9 cellular contexts compared by ENCODE assay signal in the genomic region with DNA sequence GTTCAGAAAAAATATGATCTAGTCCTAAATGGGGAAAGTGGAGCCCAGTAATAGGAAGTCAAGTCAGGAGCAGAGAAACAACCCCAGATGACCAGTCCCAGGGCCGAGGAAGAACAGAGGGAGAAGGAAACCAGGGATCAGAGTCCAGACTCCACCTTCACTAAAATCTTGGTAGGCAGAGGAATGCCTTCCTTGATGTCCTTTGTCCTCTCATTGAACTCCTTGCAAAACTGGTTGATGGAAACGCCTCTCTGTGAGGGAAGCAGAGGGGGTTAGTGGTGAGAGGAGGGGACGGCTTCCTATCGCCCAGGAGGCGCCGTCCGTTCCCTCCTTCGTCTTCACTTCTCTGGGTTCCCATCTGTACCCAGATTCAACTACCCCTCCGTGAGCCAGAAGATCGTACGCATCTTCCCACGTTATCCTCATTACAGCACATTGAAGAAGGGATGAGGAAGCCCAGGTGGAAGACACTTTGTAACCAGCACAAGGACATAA. TPM values are rescaled to one million over a fixed set of nuclear protein-coding genes. Genes with fewer than 3 reads are reported as not detected.
A peak's percentile ranks its signal among the peaks of the same experiment; 100 is the strongest.
DNase-seq lines count a peak whose midpoint lies in the region; ATAC-seq lines count a peak whose summit lies in the region.
"Had no signal": no experiment of that assay in that cellular context is flagged by ENCODE, and none has a peak within 500 bp of the region (broad histone marks: within the 10 kb centered on the region; RNA-seq: fewer than 3 reads in every experiment).

No MANE protein-coding gene starts in this region.

- peaks cover 4 to 26% (median 24%) of the 10 kb centered on the region in 5 donors for H3K36me3 ChIP-seq in subcutaneous abdominal adipose tissue (ENCODE audit: control insufficient read depth in 5 of 5, insufficient read depth in 5 of 5, low read length in 5 of 5)

- no peak overlapping the region for H3K27ac ChIP-seq in subcutaneous abdominal adipose tissue (ENCODE audit: low read depth, low read length)

- H3K4me3 ChIP-seq in subcutaneous abdominal adipose tissue (ENCODE audit: low read depth in 1 of 5, low read length in 5 of 5) = peak overlapping the region; percentile 81 to 96 (median 92)

- H3K9me3 Mint-ChIP-seq in T-helper 1 cell treated with Interleukin-12 subunit alpha and Interleukin-12 subunit beta and Interleukin-4 antibody, amounts not matched to agents 30 μg/mL and 1 μg/mL, for 36 hours = peaks cover 1% of the 10 kb centered on the region
- H3K9me3 Mint-ChIP-seq in activated T-cell treated with anti-CD3 and anti-CD28 coated beads, Interleukin-2, amount 50 U/mL, for 72 hours = peaks cover under 1% of the 10 kb centered on the region in 2 donors
- H3K9me3 Mint-ChIP-seq in immature natural killer cell = peaks cover 0 to 1% (median 0%) of the 10 kb centered on the region in 6 donors

- H3K9ac ChIP-seq in subcutaneous abdominal adipose tissue (ENCODE audit: low read length in 5 of 5) = peak overlapping the region; percentile 78 to 96 (median 92)

- H3K4me1 Mint-ChIP-seq in T-helper 1 cell treated with Interleukin-12 subunit alpha and Interleukin-12 subunit beta and Interleukin-4 antibody, amounts not matched to agents 30 μg/mL and 1 μg/mL, for 36 hours (ENCODE audit: low read depth) = peaks cover 14% of the 10 kb centered on the region
- peaks cover 29% of the 10 kb centered on the region for H3K4me1 Mint-ChIP-seq in activated T-cell treated with anti-CD3 and anti-CD28 coated beads, Interleukin-2, amount 50 U/mL, for 72 hours (ENCODE audit: low read depth)
- peaks cover 17 to 22% of the 10 kb centered on the region in 2 donors for H3K4me1 Mint-ChIP-seq in immature natural killer cell

- H3K27me3 ChIP-seq in subcutaneous abdominal adipose tissue (ENCODE audit: control insufficient read depth in 5 of 5, insufficient read depth in 4 of 5, low read length in 5 of 5) = no peaks in the 10 kb centered on the region

- peaks cover 2 to 12% (median 8%) of the 10 kb centered on the region in 5 donors for H3K4me1 ChIP-seq in subcutaneous abdominal adipose tissue (ENCODE audit: control insufficient read depth in 5 of 5, insufficient read depth in 5 of 5, low read length in 5 of 5)

- peak overlapping the region; percentile 88 for H3K4me3 Mint-ChIP-seq in T-helper 1 cell treated with Interleukin-12 subunit alpha and Interleukin-12 subunit beta and Interleukin-4 antibody, amounts not matched to agents 30 μg/mL and 1 μg/mL, for 36 hours
- H3K4me3 Mint-ChIP-seq in activated T-cell treated with anti-CD3 and anti-CD28 coated beads, Interleukin-2, amount 50 U/mL, for 72 hours = peak overlapping the region; percentile 93
- H3K4me3 Mint-ChIP-seq in immature natural killer cell = peak overlapping the region; percentile 91 to 96 (median 95)

- H3K27me3 Mint-ChIP-seq in T-helper 1 cell treated with Interleukin-12 subunit alpha and Interleukin-12 subunit beta and Interleukin-4 antibody, amounts not matched to agents 30 μg/mL and 1 μg/mL, for 36 hours (ENCODE audit: low read depth) = no peaks in the 10 kb centered on the region
- no peaks in the 10 kb centered on the region for H3K27me3 Mint-ChIP-seq in activated T-cell treated with anti-CD3 and anti-CD28 coated beads, Interleukin-2, amount 50 U/mL, for 72 hours (ENCODE audit: low read depth)
- H3K27me3 Mint-ChIP-seq in immature natural killer cell (ENCODE audit: low read depth in 3 of 3) = peaks cover 0 to 3% (median 1%) of the 10 kb centered on the region in 3 donors

- H3K36me3 Mint-ChIP-seq in T-helper 1 cell treated with Interleukin-12 subunit alpha and Interleukin-12 subunit beta and Interleukin-4 antibody, amounts not matched to agents 30 μg/mL and 1 μg/mL, for 36 hours (ENCODE audit: low read depth) = peaks cover 7% of the 10 kb centered on the region
- H3K36me3 Mint-ChIP-seq in activated T-cell treated with anti-CD3 and anti-CD28 coated beads, Interleukin-2, amount 50 U/mL, for 72 hours (ENCODE audit: insufficient read depth in 2 of 2) = peaks cover 0 to 12% of the 10 kb centered on the region in 2 donors
- H3K36me3 Mint-ChIP-seq in immature natural killer cell = peaks cover 6 to 17% (median 13%) of the 10 kb centered on the region in 3 donors

- peak overlapping the region; percentile 96 for H3K27ac Mint-ChIP-seq in T-helper 1 cell treated with Interleukin-12 subunit alpha and Interleukin-12 subunit beta and Interleukin-4 antibody, amounts not matched to agents 30 μg/mL and 1 μg/mL, for 36 hours
- peak overlapping the region; percentile 99 for H3K27ac Mint-ChIP-seq in activated T-cell treated with anti-CD3 and anti-CD28 coated beads, Interleukin-2, amount 50 U/mL, for 72 hours
- H3K27ac Mint-ChIP-seq in immature natural killer cell = peak overlapping the region; percentile 74 to 100 (median 95)

- DNase-seq in T-helper 1 cell (no peak), immature natural killer cell (no peak), NCI-H1436 (lab: John Stamatoyannopoulos, UW) (no peak), HK-2 (ENCODE audit: unreplicated experiment) (no peak)
- no peak for DNase-seq in activated T-cell treated with anti-CD3 and anti-CD28 coated beads, Interleukin-2, amount 50 U/mL, for 72 hours

- no peak for ATAC-seq in activated T-cell treated with anti-CD3 and anti-CD28 coated beads, Interleukin-2, amount 50 U/mL, for 72 hours (replicated peaks in 1 of 2)
- ATAC-seq in HG02623 (IDR thresholded peaks at IDR 0.05; ENCODE audit: unreplicated experiment) = no peak

- peaks cover 0 to 7% (median 3%) of the 10 kb centered on the region in 5 donors for H3K9me3 ChIP-seq in subcutaneous abdominal adipose tissue (ENCODE audit: control insufficient read depth in 5 of 5, low read length in 5 of 5)

RNA-seq across cellular contexts. Expression of a gene that starts 0.6 kb away (rescaled TPM):
- 10 to 100 TPM; 57.4 to 66.6 TPM for total RNA-seq in activated T-cell treated with anti-CD3 and anti-CD28 coated beads, Interleukin-2, amount 50 U/mL, for 72 hours
- 100 to 1,000 TPM in 1 of 3 donors, 10 to 100 TPM in 2; 53.6 to 118 (median 88.6) TPM for polyA plus RNA-seq in immature natural killer cell

RNA-seq across cellular contexts. Expression of a gene that starts 17.2 kb away (rescaled TPM):
- not detected for total RNA-seq in activated T-cell treated with anti-CD3 and anti-CD28 coated beads, Interleukin-2, amount 50 U/mL, for 72 hours
- polyA plus RNA-seq in immature natural killer cell = not detected
- total RNA-seq: pulmonary artery endothelial cell had no signal

RNA-seq across cellular contexts. Expression of a gene that starts 28.6 kb away (rescaled TPM):
- total RNA-seq in activated T-cell treated with anti-CD3 and anti-CD28 coated beads, Interleukin-2, amount 50 U/mL, for 72 hours = 1 to 10 TPM; 6.2 to 6.6 TPM
- polyA plus RNA-seq in immature natural killer cell = 1 to 10 TPM; 1.6 to 3.2 (median 1.7) TPM

RNA-seq across cellular contexts. Expression of a gene that starts 42.2 kb away (rescaled TPM):
- total RNA-seq in activated T-cell treated with anti-CD3 and anti-CD28 coated beads, Interleukin-2, amount 50 U/mL, for 72 hours = 10 to 100 TPM; 48.3 to 56.9 TPM
- 10 to 100 TPM; 44.5 to 54.2 (median 47.6) TPM for polyA plus RNA-seq in immature natural killer cell
